In the genomic region with DNA sequence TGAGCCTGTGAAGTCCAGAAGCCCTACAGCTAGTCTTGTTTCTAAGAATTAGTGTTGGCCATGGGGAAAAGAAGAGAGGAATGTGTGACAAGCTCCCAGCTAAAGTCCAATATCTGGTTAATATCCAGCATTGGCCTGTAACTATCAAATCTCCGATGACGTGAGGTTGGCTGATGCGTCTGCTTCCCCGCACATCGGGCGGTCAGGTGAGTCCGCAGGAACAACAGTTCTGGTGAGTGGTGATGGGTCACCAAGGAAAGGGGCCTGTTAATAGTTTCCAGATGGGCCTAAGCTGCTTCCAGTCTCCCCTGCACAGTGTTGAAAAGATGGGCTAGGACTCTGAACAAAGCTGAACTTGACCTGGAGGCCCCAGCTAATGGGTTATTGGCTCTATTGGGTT, we compare ENCODE assay signal across 25 cellular contexts.
A peak's percentile ranks its signal among the peaks of the same experiment; 100 is the strongest.
DNase-seq lines count a peak whose midpoint lies in the region.
"Had no signal": no experiment of that assay in that cellular context is flagged by ENCODE, and none has a peak within 500 bp of the region (broad histone marks: within the 10 kb centered on the region; RNA-seq: fewer than 3 reads in every experiment).

No MANE protein-coding gene starts in this region.

- no peaks in the 10 kb centered on the region for H3K36me3 ChIP-seq in BLaER1
- no peaks in the 10 kb centered on the region for H3K36me3 ChIP-seq in esophagus (ENCODE audit: control insufficient read depth in 2 of 2, insufficient read depth in 2 of 2, low read length in 1 of 2)
- H3K36me3 ChIP-seq: brain microvascular endothelial cell, left lung, transverse colon had no signal

- peak overlapping the region; percentile 77 for H3K27ac Mint-ChIP-seq in activated CD4-positive, alpha-beta T cell treated with anti-CD3 and anti-CD28 coated beads, Interleukin-2, amount 10 ng/mL, durations not matched to agents 24 days and 14 days
- H3K27ac Mint-ChIP-seq: B cell had no signal

- no peaks in the 10 kb centered on the region for H3K9me3 Mint-ChIP-seq in activated CD4-positive, alpha-beta T cell treated with anti-CD3 and anti-CD28 coated beads, Interleukin-2, amount 10 ng/mL, durations not matched to agents 24 days and 14 days
- H3K9me3 Mint-ChIP-seq: neural crest cell had no signal

- H3K36me3 Mint-ChIP-seq in activated CD4-positive, alpha-beta T cell treated with anti-CD3 and anti-CD28 coated beads, Interleukin-2, amount 10 ng/mL, durations not matched to agents 24 days and 14 days (ENCODE audit: low read depth): peaks cover 1% of the 10 kb centered on the region

- peak overlapping the region; percentile 82 for H3K4me2 ChIP-seq in BLaER1
- H3K4me2 ChIP-seq: KMS-11, SK-N-SH had no signal

- H3K27me3 ChIP-seq in BLaER1: no peaks in the 10 kb centered on the region; the same call in 1 of the 2 replicates
- H3K27me3 ChIP-seq in esophagus (ENCODE audit: control insufficient read depth in 1 of 2, insufficient read depth in 2 of 2, low read length in 2 of 2): no peaks in the 10 kb centered on the region
- H3K27me3 ChIP-seq: brain microvascular endothelial cell, left lung, transverse colon had no signal

- no peak for DNase-seq in activated CD4-positive, alpha-beta T cell treated with anti-CD3 and anti-CD28 coated beads, Interleukin-2, amount 10 ng/mL, durations not matched to agents 24 days and 14 days
- no peak for DNase-seq in activated CD4-positive, alpha-beta T cell treated with anti-CD3 and anti-CD28 coated beads, Interleukin-2, amount 50 U/mL, for 48 hours
- DNase-seq in skeletal muscle cell (ENCODE audit: low read depth): peak; percentile 76
- no peak for DNase-seq in NCI-H2107 (lab: John Stamatoyannopoulos, UW)
- DNase-seq in GM19240 (ENCODE audit: insufficient read length, low spot score): no peak
- DNase-seq in C1 segment of cervical spinal cord (lab: John Stamatoyannopoulos, UW): no peak
- DNase-seq: activated CD4-positive, CD25-positive, alpha-beta regulatory T cell; activated gamma-delta T cell treated with Interleukin-2 at 50 U/mL for 16 hours; Caco-2; left lung; midbrain; NCI-H526; SK-N-SH; small intestine; stimulated activated CD4-positive, alpha-beta T cell treated with anti-CD3 and anti-CD28 coated beads, Interleukin-2, amount 100 ng/mL, for 48 hours; stimulated activated naive CD8-positive, alpha-beta T cell treated with anti-CD3 and anti-CD28 coated beads, Interleukin-15, Interleukin-2, amounts not matched to agents 100 U/mL and 50 U/mL, for 24 hours; T1000; transverse colon had no signal

- H3K27ac ChIP-seq in BLaER1: peak overlapping the region; percentile 75
- H3K27ac ChIP-seq in esophagus (ENCODE audit: low read depth in 2 of 2, low read length in 1 of 2): peak overlapping the region; percentile 73 to 86
- H3K27ac ChIP-seq: coronary artery, KMS-11, left lung had no signal

- H3K4me3 ChIP-seq in BLaER1 (no peak overlapping the region), esophagus (ENCODE audit: low read depth in 1 of 2, low read length in 2 of 2) (no peak overlapping the region), skeletal muscle cell (ENCODE audit: low read depth, low read length) (no peak overlapping the region)
- H3K4me3 ChIP-seq: coronary artery, left lung, transverse colon had no signal

- intact Hi-C loops in activated CD4-positive, alpha-beta T cell treated with anti-CD3 and anti-CD28 coated beads, Interleukin-2, amount 10 ng/mL, durations not matched to agents 24 days and 14 days (cut with micrococcal nuclease): no loop called here

- H4K20me1 ChIP-seq in BLaER1: no peaks in the 10 kb centered on the region

- H3K9me3 ChIP-seq in BLaER1: no peaks in the 10 kb centered on the region
- no peaks in the 10 kb centered on the region for H3K9me3 ChIP-seq in esophagus (ENCODE audit: control insufficient read depth in 2 of 2, insufficient read depth in 1 of 2, low read depth in 1 of 2, low read length in 1 of 2)
- H3K9me3 ChIP-seq: Caco-2, left lung, SK-N-SH, transverse colon had no signal

- peaks cover 93% of the 10 kb centered on the region for H3K4me1 ChIP-seq in BLaER1
- H3K4me1 ChIP-seq in esophagus (ENCODE audit: control insufficient read depth in 2 of 2, insufficient read depth in 2 of 2, low read length in 1 of 2): peaks cover 0 to 40% of the 10 kb centered on the region in 2 donors

- H3K4me3 Mint-ChIP-seq in activated CD4-positive, alpha-beta T cell treated with anti-CD3 and anti-CD28 coated beads, Interleukin-2, amount 10 ng/mL, durations not matched to agents 24 days and 14 days: peak overlapping the region; percentile 57
- H3K4me3 Mint-ChIP-seq: B cell, neural crest cell had no signal

- H3K9ac ChIP-seq in BLaER1: 0 out of 2 replicates have a peak overlapping the region, but pooled peaks have one; percentile 21
- H3K9ac ChIP-seq: KMS-11, SK-N-SH had no signal

- H3K4me1 Mint-ChIP-seq in activated CD4-positive, alpha-beta T cell treated with anti-CD3 and anti-CD28 coated beads, Interleukin-2, amount 10 ng/mL, durations not matched to agents 24 days and 14 days: peaks cover 86% of the 10 kb centered on the region

- H3K27me3 Mint-ChIP-seq in activated CD4-positive, alpha-beta T cell treated with anti-CD3 and anti-CD28 coated beads, Interleukin-2, amount 10 ng/mL, durations not matched to agents 24 days and 14 days: no peaks in the 10 kb centered on the region
- H3K27me3 Mint-ChIP-seq: B cell had no signal

- WGBS in esophagus, 2 donors: 91 to 95% methylated on average over 7 of the region's 7 CpGs
